39 cellular contexts compared by ENCODE assay signal in genomic region chr9:16754662-16755061, GRCh38.
"Had no signal": no experiment of that assay in that cellular context is flagged by ENCODE, and none has a peak within 500 bp of the region (broad histone marks: within the 10 kb centered on the region; RNA-seq: fewer than 3 reads in every experiment).

No MANE protein-coding gene starts in this region.

- H3K4me3 Mint-ChIP-seq: activated naive CD4-positive, alpha-beta T cell treated with anti-CD3 and anti-CD28 coated beads for 36 hours; activated naive CD4-positive, alpha-beta T cell treated with anti-CD3 and anti-CD28 coated beads, Interleukin-2, amount 10 ng/mL, durations not matched to agents 7 days and 5 days; activated naive CD4-positive, alpha-beta T cell treated with anti-CD3 and anti-CD28 coated beads, Interleukin-2, amount 50 U/mL, for 24 hours; activated naive CD8-positive, alpha-beta T cell; activated naive CD8-positive, alpha-beta T cell treated with anti-CD3 and anti-CD28 coated beads for 36 hours; activated naive CD8-positive, alpha-beta T cell treated with anti-CD3 and anti-CD28 coated beads, Interleukin-2, amount 10 ng/mL, durations not matched to agents 7 days and 5 days; activated naive CD8-positive, alpha-beta T cell treated with anti-CD3 and anti-CD28 coated beads, Interleukin-2, amount 50 U/mL, for 24 hours; activated T-cell treated with anti-CD3 and anti-CD28 coated beads, Interleukin-2, amount 50 U/mL, for 24 hours; activated T-cell treated with anti-CD3 and anti-CD28 coated beads, Interleukin-2, amount 50 U/mL, for 4 hours; activated T-cell treated with anti-CD3 and anti-CD28 coated beads, Interleukin-2, amount 50 U/mL, for 72 hours; activated T-helper 1 cell treated with anti-CD3 and anti-CD28 coated beads, Interleukin-12 subunit alpha, Interleukin-12 subunit beta, Interleukin-2, Interleukin-4 antibody, amounts not matched to agents 30 ng/mL and 10 ng/mL and 1 ng/mL, durations not matched to agents 14 hours and 24 hours and 36 hours; activated T-helper 17 cell treated with anti-CD3 and anti-CD28 coated beads, Interleukin-2, amount 50 U/mL, for 72 hours; brain; central memory CD8-positive, alpha-beta T cell had no signal

- H3K27ac Mint-ChIP-seq: activated naive CD4-positive, alpha-beta T cell treated with anti-CD3 and anti-CD28 coated beads for 36 hours; activated naive CD4-positive, alpha-beta T cell treated with anti-CD3 and anti-CD28 coated beads, Interleukin-2, amount 10 ng/mL, durations not matched to agents 7 days and 5 days; activated naive CD4-positive, alpha-beta T cell treated with anti-CD3 and anti-CD28 coated beads, Interleukin-2, amount 50 U/mL, for 24 hours; activated naive CD4-positive, alpha-beta T cell treated with anti-CD3 and anti-CD28 coated beads, Interleukin-2, amount 50 U/mL, for 72 hours; activated naive CD8-positive, alpha-beta T cell; activated naive CD8-positive, alpha-beta T cell treated with anti-CD3 and anti-CD28 coated beads for 36 hours; activated naive CD8-positive, alpha-beta T cell treated with anti-CD3 and anti-CD28 coated beads, Interleukin-2, amount 10 ng/mL, durations not matched to agents 7 days and 5 days; activated naive CD8-positive, alpha-beta T cell treated with anti-CD3 and anti-CD28 coated beads, Interleukin-2, amount 50 U/mL, for 24 hours; activated T-cell treated with anti-CD3 and anti-CD28 coated beads, Interleukin-2, amount 50 U/mL, for 24 hours; activated T-cell treated with anti-CD3 and anti-CD28 coated beads, Interleukin-2, amount 50 U/mL, for 72 hours; activated T-helper 1 cell treated with anti-CD3 and anti-CD28 coated beads, Interleukin-12 subunit alpha, Interleukin-12 subunit beta, Interleukin-2, Interleukin-4 antibody, amounts not matched to agents 30 ng/mL and 10 ng/mL and 1 ng/mL, durations not matched to agents 14 hours and 24 hours and 36 hours; activated T-helper 17 cell treated with anti-CD3 and anti-CD28 coated beads, Interleukin-2, amount 50 U/mL, for 72 hours; activated T-helper 2 cell treated with anti-CD3 and anti-CD28 coated beads, Interferon-gamma antibody, Interleukin-2, Interleukin-4, amounts not matched to agents 10 μg/mL and 5 μg/mL and 100 μg/mL, durations not matched to agents 14 hours and 24 hours and 36 hours; brain had no signal

- DNase-seq: activated effector memory CD4-positive, alpha-beta T cell treated with anti-CD3 and anti-CD28 coated beads, Interleukin-2, amount 50 U/mL, for 16 hours; activated effector memory CD4-positive, alpha-beta T cell treated with Interleukin-2 at 50 U/mL for 16 hours; activated gamma-delta T cell; activated gamma-delta T cell treated with Interleukin-2 at 50 U/mL for 16 hours; activated naive CD4-positive, alpha-beta T cell; activated naive CD4-positive, alpha-beta T cell treated with anti-CD3 and anti-CD28 coated beads for 36 hours; activated naive CD4-positive, alpha-beta T cell treated with anti-CD3 and anti-CD28 coated beads, Interleukin-2, amount 10 ng/mL, durations not matched to agents 7 days and 5 days; activated naive CD4-positive, alpha-beta T cell treated with anti-CD3 and anti-CD28 coated beads, Interleukin-2, amount 50 U/mL, for 16 hours; activated naive CD4-positive, alpha-beta T cell treated with Interleukin-2 at 50 U/mL for 16 hours; activated naive CD8-positive, alpha-beta T cell treated with anti-CD3 and anti-CD28 coated beads for 36 hours; activated naive CD8-positive, alpha-beta T cell treated with anti-CD3 and anti-CD28 coated beads, Interleukin-2, amount 10 ng/mL, durations not matched to agents 7 days and 5 days; activated naive CD8-positive, alpha-beta T cell treated with anti-CD3 and anti-CD28 coated beads, Interleukin-2, amount 50 U/mL, for 24 hours; activated T-cell treated with anti-CD3 and anti-CD28 coated beads, Interleukin-2, amount 50 U/mL, for 24 hours; activated T-cell treated with anti-CD3 and anti-CD28 coated beads, Interleukin-2, amount 50 U/mL, for 4 hours; activated T-cell treated with anti-CD3 and anti-CD28 coated beads, Interleukin-2, amount 50 U/mL, for 48 hours; activated T-cell treated with anti-CD3 and anti-CD28 coated beads, Interleukin-2, amount 50 U/mL, for 72 hours; adrenal gland; amniotic stem cell; amygdala; anterior cingulate cortex; aorta; body of pancreas; brain microvascular endothelial cell; caudate nucleus; central memory CD4-positive, alpha-beta T cell; cerebellar nuclear complex had no signal

- FAIRE-seq: astrocyte, bronchial epithelial cell had no signal

- H3K36me3 Mint-ChIP-seq: activated naive CD4-positive, alpha-beta T cell treated with anti-CD3 and anti-CD28 coated beads, Interleukin-2, amount 10 ng/mL, durations not matched to agents 7 days and 5 days; activated naive CD4-positive, alpha-beta T cell treated with anti-CD3 and anti-CD28 coated beads, Interleukin-2, amount 50 U/mL, for 24 hours; activated naive CD4-positive, alpha-beta T cell treated with anti-CD3 and anti-CD28 coated beads, Interleukin-2, amount 50 U/mL, for 72 hours; activated naive CD8-positive, alpha-beta T cell; activated naive CD8-positive, alpha-beta T cell treated with anti-CD3 and anti-CD28 coated beads for 36 hours; brain had no signal

- H3K4me1 ChIP-seq: adrenal gland, ascending aorta, body of pancreas, breast epithelium had no signal

- H3K4me1 Mint-ChIP-seq: activated naive CD4-positive, alpha-beta T cell treated with anti-CD3 and anti-CD28 coated beads, Interleukin-2, amount 10 ng/mL, durations not matched to agents 7 days and 5 days; activated naive CD4-positive, alpha-beta T cell treated with anti-CD3 and anti-CD28 coated beads, Interleukin-2, amount 50 U/mL, for 24 hours; activated naive CD8-positive, alpha-beta T cell treated with anti-CD3 and anti-CD28 coated beads for 36 hours; activated naive CD8-positive, alpha-beta T cell treated with anti-CD3 and anti-CD28 coated beads, Interleukin-2, amount 10 ng/mL, durations not matched to agents 7 days and 5 days; activated naive CD8-positive, alpha-beta T cell treated with anti-CD3 and anti-CD28 coated beads, Interleukin-2, amount 50 U/mL, for 24 hours; activated T-helper 17 cell treated with anti-CD3 and anti-CD28 coated beads, Interleukin-2, amount 50 U/mL, for 72 hours; brain; central memory CD8-positive, alpha-beta T cell had no signal

- H3K27ac ChIP-seq: adrenal gland, ascending aorta, body of pancreas, brain microvascular endothelial cell, breast epithelium, cardiac muscle cell had no signal

- H3K27me3 ChIP-seq: adrenal gland, ascending aorta, body of pancreas, brain microvascular endothelial cell, breast epithelium had no signal

- H3K36me3 ChIP-seq: adrenal gland, ascending aorta, brain microvascular endothelial cell, breast epithelium, cardiac muscle cell had no signal

- H3K27me3 Mint-ChIP-seq: activated naive CD4-positive, alpha-beta T cell treated with anti-CD3 and anti-CD28 coated beads, Interleukin-2, amount 10 ng/mL, durations not matched to agents 7 days and 5 days; activated naive CD4-positive, alpha-beta T cell treated with anti-CD3 and anti-CD28 coated beads, Interleukin-2, amount 50 U/mL, for 24 hours; activated naive CD8-positive, alpha-beta T cell; activated naive CD8-positive, alpha-beta T cell treated with anti-CD3 and anti-CD28 coated beads, Interleukin-2, amount 10 ng/mL, durations not matched to agents 7 days and 5 days; activated naive CD8-positive, alpha-beta T cell treated with anti-CD3 and anti-CD28 coated beads, Interleukin-2, amount 50 U/mL, for 24 hours; activated T-cell treated with anti-CD3 and anti-CD28 coated beads, Interleukin-2, amount 50 U/mL, for 24 hours; activated T-helper 17 cell treated with anti-CD3 and anti-CD28 coated beads, Interleukin-2, amount 50 U/mL, for 72 hours; central memory CD8-positive, alpha-beta T cell had no signal

- ATAC-seq: activated naive CD4-positive, alpha-beta T cell treated with anti-CD3 and anti-CD28 coated beads, Interleukin-2, amount 50 U/mL, for 72 hours; activated naive CD8-positive, alpha-beta T cell treated with anti-CD3 and anti-CD28 coated beads, Interleukin-2, amount 50 U/mL, for 24 hours; activated T-cell treated with anti-CD3 and anti-CD28 coated beads, Interleukin-2, amount 50 U/mL, for 4 hours; activated T-cell treated with anti-CD3 and anti-CD28 coated beads, Interleukin-2, amount 50 U/mL, for 72 hours; activated T-helper 17 cell treated with anti-CD3 and anti-CD28 coated beads, Interleukin-2, amount 50 U/mL, for 72 hours; body of pancreas had no signal

- H3K9me3 ChIP-seq: adrenal gland, ascending aorta, body of pancreas, breast epithelium had no signal

- H3K4me3 ChIP-seq: adrenal gland, ascending aorta, body of pancreas, breast epithelium, cardiac muscle cell had no signal

- H3K9me3 Mint-ChIP-seq: activated naive CD8-positive, alpha-beta T cell treated with anti-CD3 and anti-CD28 coated beads for 36 hours; activated naive CD8-positive, alpha-beta T cell treated with anti-CD3 and anti-CD28 coated beads, Interleukin-2, amount 10 ng/mL, durations not matched to agents 7 days and 5 days; activated naive CD8-positive, alpha-beta T cell treated with anti-CD3 and anti-CD28 coated beads, Interleukin-2, amount 50 U/mL, for 24 hours; activated T-helper 1 cell treated with anti-CD3 and anti-CD28 coated beads, Interleukin-12 subunit alpha, Interleukin-12 subunit beta, Interleukin-2, Interleukin-4 antibody, amounts not matched to agents 30 ng/mL and 10 ng/mL and 1 ng/mL, durations not matched to agents 14 hours and 24 hours and 36 hours; brain had no signal
